In genomic region chr9:36961568-36962360, GRCh38 we compare ENCODE assay signal across 15 cellular contexts.
DNase-seq lines count a peak whose midpoint lies in the region; TF ChIP-seq lines count a peak whose summit lies in the region.
"Had no signal": no experiment of that assay in that cellular context is flagged by ENCODE, and none has a peak within 500 bp of the region (broad histone marks: within the 10 kb centered on the region; RNA-seq: fewer than 3 reads in every experiment).

No MANE protein-coding gene starts in this region.

- DNase-seq in HFF-Myc (ENCODE audit: extremely low read depth, low read depth) = peak; percentile 10
- peak; percentile 37 for DNase-seq in astrocyte of the hippocampus (ENCODE audit: low read depth, low spot score)
- DNase-seq in islet precursor cell = peak; percentile 57
- DNase-seq in renal cortical epithelial cell (ENCODE audit: low read depth) = peak; percentile 4
- no peak for DNase-seq in NCI-H2196 treated with DMSO at 0.1 percent for 48 hours (lab: John Stamatoyannopoulos, UW; ENCODE audit: unreplicated experiment)
- no peak for DNase-seq in activated CD4-positive, CD25-positive, alpha-beta regulatory T cell treated with anti-CD3 and anti-CD28 coated beads, Interleukin-2, amount 50 U/mL, for 72 hours
- no peak for DNase-seq in GM10266 (ENCODE audit: extremely low spot score)
- DNase-seq: activated T-cell treated with anti-CD3 and anti-CD28 coated beads, Interleukin-2, amount 50 U/mL, for 1 hour; foreskin melanocyte; GOT3; NCI-H1092; NCI-H446 treated with DMSO at 0.1 percent for 48 hours; OCI-M1; stimulated activated CD4-positive, alpha-beta T cell treated with anti-CD3 and anti-CD28 coated beads, Interleukin-4, amount 100 ng/mL, for 24 hours had no signal

- no peak overlapping the region for H3K4me3 ChIP-seq in HFF-Myc (replicated peaks; ENCODE audit: low read depth, low read length)
- H3K4me3 ChIP-seq: adrenal gland had no signal

- no peak for TF ChIP-seq CTCF in HFF-Myc (IDR thresholded peaks at IDR 0.05; ENCODE audit: low read depth, low read length, missing control alignments)
- TF ChIP-seq CTCF in GM10266 (IDR thresholded peaks at IDR 0.05; ENCODE audit: control insufficient read depth, insufficient read depth, low read depth, missing control alignments) = no peak

Comparison
In these comparisons a context has a peak if more than half of its experiments do, and no peak if none do; other contexts are left out.
1. DNase-seq: peak in HFF-Myc (single experiment), astrocyte of the hippocampus (single experiment), islet precursor cell (single experiment) and renal cortical epithelial cell (single experiment); none in NCI-H2196 treated with DMSO at 0.1 percent for 48 hours (single experiment), activated CD4-positive, CD25-positive, alpha-beta regulatory T cell treated with anti-CD3 and anti-CD28 coated beads, Interleukin-2, amount 50 U/mL, for 72 hours (single experiment) and GM10266 (single experiment).